8 cellular contexts compared by ENCODE assay signal in genomic region chr19:19387108-19387507, GRCh38. TPM values are rescaled to one million over a fixed set of nuclear protein-coding genes. Genes with fewer than 3 reads are reported as not detected.
DNase-seq lines count a peak whose midpoint lies in the region; ATAC-seq and TF ChIP-seq lines count a peak whose summit lies in the region.

No MANE protein-coding gene starts in this region.

- TF ChIP-seq CTCF in GM06990 (IDR thresholded peaks at IDR 0.05; ENCODE audit: insufficient read depth, low read length, poor library complexity, severe bottlenecking), result no peak
- TF ChIP-seq CTCF in Panc1 (IDR thresholded peaks at IDR 0.05), result no peak
- no peak for TF ChIP-seq CTCF in epithelial cell of proximal tubule (conservative IDR thresholded peaks at IDR 0.05; ENCODE audit: low read depth, low read length)
- TF ChIP-seq CTCF in psoas muscle (IDR thresholded peaks at IDR 0.05), result no peak

- WGBS in psoas muscle, 3 donors, result 81 to 84% (median 83%) methylated on average over 5 of the region's 5 CpGs

- ATAC-seq in Panc1 (no peak), psoas muscle (no peak), HG03139 (IDR thresholded peaks at IDR 0.05; ENCODE audit: unreplicated experiment) (no peak), HG03565 (IDR thresholded peaks at IDR 0.05; ENCODE audit: unreplicated experiment) (no peak)

- CTCF ChIA-PET in Panc1 (lab: Charles Lee), result no interaction called here

- H3K27me3 ChIP-seq in GM06990 (replicated peaks; ENCODE audit: control insufficient read depth, insufficient read depth, low read length), result no peaks in the 10 kb centered on the region
- H3K27me3 ChIP-seq in Panc1 (ENCODE audit: control insufficient read depth, insufficient read depth, low read length), result no peaks in the 10 kb centered on the region
- H3K27me3 ChIP-seq in psoas muscle (ENCODE audit: insufficient read depth in 3 of 3, low read length in 2 of 3), result no peaks in the 10 kb centered on the region

- H3K9me3 ChIP-seq in Panc1 (ENCODE audit: control insufficient read depth, insufficient read depth, low read depth, low read length), result no peaks in the 10 kb centered on the region
- no peaks in the 10 kb centered on the region for H3K9me3 ChIP-seq in psoas muscle

- no TSS peak for BruUV-seq in Panc1 (replicated peaks; lab: Mats Ljungman, UMichigan)

- H3K4me3 ChIP-seq in GM06990 (replicated peaks; ENCODE audit: low read depth, low read length) (peak overlapping the region; percentile 96), Panc1 (ENCODE audit: low read depth in 2 of 2, low read length in 2 of 2) (peak overlapping the region; percentile 88 to 91), epithelial cell of proximal tubule (ENCODE audit: low read depth, low read length) (peak overlapping the region; percentile 98), psoas muscle (peak overlapping the region; percentile 92)

- POLR2A ChIA-PET in Panc1 (lab: Charles Lee), result no interaction called here

- H3K36me3 ChIP-seq in GM06990 (ENCODE audit: control insufficient read depth, insufficient read depth, low read length) (peaks cover 4% of the 10 kb centered on the region; the same call in 1 of the 2 replicates), Panc1 (ENCODE audit: control insufficient read depth, insufficient read depth, low read length) (peaks cover 3% of the 10 kb centered on the region; the same call in 1 of the 2 replicates), psoas muscle (ENCODE audit: insufficient read depth in 1 of 2, low read depth in 1 of 2) (no peaks in the 10 kb centered on the region)

- H3K4me1 ChIP-seq in Panc1 (ENCODE audit: control insufficient read depth, insufficient read depth, low read length) (peaks cover 5% of the 10 kb centered on the region), psoas muscle (peaks cover 43% of the 10 kb centered on the region)

- in situ Hi-C loops in Panc1 (cut with HindIII; ENCODE audit: low pct_unique_long_range_greater_than_20kb, low sequenced_read_pairs), result no loop called here

- intact Hi-C loops in Panc1 (cut with micrococcal nuclease; ENCODE audit: unreplicated experiment) (no loop called here), psoas muscle (cut with DNase I) (no loop called here)

- H3K27ac ChIP-seq in Panc1 (ENCODE audit: low read length) (peak overlapping the region; percentile 93), psoas muscle (no peak overlapping the region)

- no peak for DNase-seq in GM06990 (ENCODE audit: extremely low read depth, insufficient read length)
- no peak for DNase-seq in Panc1 (ENCODE audit: low read depth, low spot score)
- DNase-seq in epithelial cell of proximal tubule (ENCODE audit: low read depth), result no peak
- no peak for DNase-seq in psoas muscle
- no peak for DNase-seq in NOMO-1 (lab: John Stamatoyannopoulos, UW; ENCODE audit: unreplicated experiment in 2 of 2)
- no peak for DNase-seq in MV-4-11 (lab: John Stamatoyannopoulos, UW)

RNA-seq across cellular contexts. Expression of gene GATAD2A, which starts 18.4 kb away (rescaled TPM):
- total RNA-seq in Panc1 (2021; ENCODE audit: unreplicated experiment), result 99.6 TPM
- 56.1 TPM for polyA plus RNA-seq in Panc1 (2012; ENCODE audit: insufficient read length)
- 86.2 and 118 TPM in 2 replicates for total RNA-seq in epithelial cell of proximal tubule
- 10 to 100 TPM; 25.3 to 65.9 (median 55.6) TPM for total RNA-seq in psoas muscle
- 10 to 100 TPM; 18.5 to 43.4 (median 32.5) TPM for polyA plus RNA-seq in psoas muscle
